9 cellular contexts compared by ENCODE assay signal in genomic region chr16:15879255-15879804, GRCh38. TPM values are rescaled to one million over a fixed set of nuclear protein-coding genes. Genes with fewer than 3 reads are reported as not detected.
DNase-seq lines count a peak whose midpoint lies in the region; FAIRE-seq and TF ChIP-seq lines count a peak whose summit lies in the region.
"Had no signal": no experiment of that assay in that cellular context is flagged by ENCODE, and none has a peak within 500 bp of the region (broad histone marks: within the 10 kb centered on the region; RNA-seq: fewer than 3 reads in every experiment).

No MANE protein-coding gene starts in this region.

- intact Hi-C loops in OCI-LY7 (cut with micrococcal nuclease; ENCODE audit: unreplicated experiment), result no loop called here

- no peak overlapping the region for H2AFZ ChIP-seq in OCI-LY7 (ENCODE audit: low read length)

- CTCF ChIA-PET in OCI-LY7 (lab: Charles Lee; ENCODE audit: unreplicated experiment), result no interaction called here

- no TSS peak for BruUV-seq in OCI-LY7 (replicated peaks; lab: Mats Ljungman, UMichigan)

- no peak overlapping the region for H3K4me2 ChIP-seq in OCI-LY7 (ENCODE audit: low read length)

- H3K9me2 ChIP-seq in OCI-LY7 (ENCODE audit: insufficient read depth, low read length), result no peaks in the 10 kb centered on the region

- H3K27ac ChIP-seq in OCI-LY7 (ENCODE audit: low read depth, low read length, poor library complexity, severe bottlenecking), result no peak overlapping the region

- FAIRE-seq in frontal cortex (lab: Jason Lieb, UNC), result no peak

- H3K9me3 ChIP-seq in OCI-LY7 (ENCODE audit: low read length), result no peaks in the 10 kb centered on the region

- H3K36me3 ChIP-seq in OCI-LY7 (ENCODE audit: insufficient read depth, low read length), result peaks cover 93% of the 10 kb centered on the region

- H3K4me1 ChIP-seq in OCI-LY7 (ENCODE audit: insufficient read depth, low read length, poor library complexity, severe bottlenecking), result peaks cover 5% of the 10 kb centered on the region

- DNase-seq in DMS53 treated with DMSO at 0.1 percent for 48 hours (lab: John Stamatoyannopoulos, UW; ENCODE audit: unreplicated experiment), result peak; percentile 26
- DNase-seq in NCI-H2029 treated with DMSO at 0.1 percent for 48 hours (lab: John Stamatoyannopoulos, UW), result peak; percentile 22
- DNase-seq in cardiac fibroblast (ENCODE audit: low read depth in 2 of 2), result peak; percentile 84 to 96
- peak; percentile 43 for DNase-seq in pons (ENCODE audit: low spot score)
- DNase-seq in GM13977 (ENCODE audit: low spot score), result no peak
- DNase-seq in middle frontal gyrus (ENCODE audit: extremely low spot score, low spot score), result no peak
- no peak for DNase-seq in frontal cortex (ENCODE audit: low spot score in 2 of 2)
- no peak for DNase-seq in OCI-LY7 (ENCODE audit: low spot score)
- DNase-seq: NCI-H2227 treated with DMSO at 0.1 percent for 48 hours had no signal

- H4K20me1 ChIP-seq in OCI-LY7 (ENCODE audit: insufficient read depth, low read length), result no peaks in the 10 kb centered on the region

- POLR2A ChIA-PET in OCI-LY7 (lab: Charles Lee), result interaction anchor here (0.7 to 1.0 kb wide), 3 partner anchors 9 to 214 kb away, joined by 3 to 4 read pairs (median 4); partner anchors contain the start of gene CEP20

- in situ Hi-C loops in GM13977 (cut with MboI; ENCODE audit: low pct_unique_long_range_greater_than_20kb, low sequenced_read_pairs, unreplicated experiment), result loop anchor here (25.0 kb wide), 1 partner anchor 133 kb away; no protein-coding TSS in a partner anchor

- no peak for TF ChIP-seq CTCF in cardiac fibroblast (IDR thresholded peaks at IDR 0.05; ENCODE audit: low read depth, low read length)
- TF ChIP-seq CTCF in GM13977 (IDR thresholded peaks at IDR 0.05; ENCODE audit: extremely low read depth, insufficient read depth, missing control alignments), result no peak
- TF ChIP-seq CTCF in OCI-LY7 (conservative IDR thresholded peaks at IDR 0.05; ENCODE audit: low read length), result no peak

- peaks cover 15% of the 10 kb centered on the region for H3K79me2 ChIP-seq in OCI-LY7 (ENCODE audit: insufficient read depth, low read depth, low read length)

- H3K4me3 ChIP-seq in cardiac fibroblast (replicated peaks in 1 of 2; ENCODE audit: low read depth in 2 of 2, low read length in 2 of 2) (no peak overlapping the region), OCI-LY7 (ENCODE audit: low read depth, low read length, poor library complexity, severe bottlenecking) (no peak overlapping the region)

RNA-seq across cellular contexts. Expression of gene CEP20, which starts 9.1 kb away (rescaled TPM):
- 44.8 TPM for total RNA-seq in frontal cortex
- total RNA-seq in OCI-LY7 (2014; rRNA removed; shearing (Covaris generic)), result 33.7 and 36.6 TPM in 2 replicates
- 62.8 and 75.6 TPM in 2 replicates for total RNA-seq in OCI-LY7 (2022)

RNA-seq across cellular contexts. Expression of gene MYH11, which starts 22.5 kb away (rescaled TPM):
- total RNA-seq in frontal cortex, result 1.2 TPM
- 5.7 and 7.9 TPM in 2 replicates for total RNA-seq in OCI-LY7 (2014; rRNA removed; shearing (Covaris generic))
- total RNA-seq in OCI-LY7 (2022), result 33.3 and 33.8 TPM in 2 replicates

Comparison
In these comparisons a context has a peak if more than half of its experiments do, and no peak if none do; other contexts are left out.
1. DNase-seq: peak in DMS53 treated with DMSO at 0.1 percent for 48 hours (single experiment), NCI-H2029 treated with DMSO at 0.1 percent for 48 hours (single experiment), cardiac fibroblast (2 of 2) and pons (single experiment); none in GM13977 (single experiment), middle frontal gyrus (single experiment), frontal cortex (0 of 2) and OCI-LY7 (single experiment).